Comparison of ENCODE assay signal across 8 cellular contexts in genomic region chr1:114510235-114511047, GRCh38. TPM values are rescaled to one million over a fixed set of nuclear protein-coding genes. Genes with fewer than 3 reads are reported as not detected.
DNase-seq lines count a peak whose midpoint lies in the region; ATAC-seq and TF ChIP-seq lines count a peak whose summit lies in the region.

No MANE protein-coding gene starts in this region.

- ATAC-seq in GM19468 (IDR thresholded peaks at IDR 0.05; ENCODE audit: extremely low read depth, unreplicated experiment) (peak; percentile 52), HG03565 (IDR thresholded peaks at IDR 0.05; ENCODE audit: unreplicated experiment) (peak; percentile 36), gastrocnemius medialis (peak; percentile 55 to 57)

- peaks cover 6% of the 10 kb centered on the region for H3K36me3 Mint-ChIP-seq in Caco-2 (ENCODE audit: insufficient read depth, unreplicated experiment)

- H3K27ac Mint-ChIP-seq in Caco-2 (ENCODE audit: unreplicated experiment), result peak overlapping the region; percentile 95

- peaks cover 52% of the 10 kb centered on the region for H3K79me2 ChIP-seq in SU-DHL-6 (ENCODE audit: insufficient read depth, low read length)

- peak overlapping the region; percentile 94 for H3K27ac ChIP-seq in SU-DHL-6 (ENCODE audit: low read depth, low read length)
- H3K27ac ChIP-seq in gastrocnemius medialis, result peak overlapping the region; percentile 88 to 99 (median 96)

- POLR2A ChIA-PET in Caco-2 (lab: Charles Lee), result interaction anchor here (0.6 kb wide), 1 partner anchor 40 kb away, joined by 5 read pairs; no protein-coding TSS in a partner anchor

- CTCF ChIA-PET in Caco-2 (lab: Charles Lee), result no interaction called here

- no peak for TF ChIP-seq CTCF in Caco-2 (IDR thresholded peaks at IDR 0.05; ENCODE audit: insufficient read depth in 1 of 2, low read depth in 1 of 2, low read length in 1 of 2, severe bottlenecking in 1 of 2, unreplicated experiment in 1 of 2)
- no peak for TF ChIP-seq CTCF in SU-DHL-6 (IDR thresholded peaks at IDR 0.05; ENCODE audit: insufficient read depth, low read length, poor library complexity, severe bottlenecking)
- TF ChIP-seq CTCF in gastrocnemius medialis (IDR thresholded peaks at IDR 0.05 in 4 of 5, conservative IDR thresholded peaks at IDR 0.05 in 1 of 5), result peak in 1 of 5 experiments; percentile 11

- H3K9me3 Mint-ChIP-seq in Caco-2 (ENCODE audit: unreplicated experiment), result no peaks in the 10 kb centered on the region

- peaks cover 28% of the 10 kb centered on the region for H3K4me1 Mint-ChIP-seq in Caco-2 (ENCODE audit: low read depth, unreplicated experiment)

- peaks cover 9% of the 10 kb centered on the region for H3F3A ChIP-seq in SU-DHL-6 (ENCODE audit: insufficient read depth)

- H4K20me1 ChIP-seq in SU-DHL-6 (ENCODE audit: low read depth, low read length), result peaks cover 18% of the 10 kb centered on the region; the same call in 1 of the 2 replicates

- in situ Hi-C loops in gastrocnemius medialis (cut with MboI; ENCODE audit: low sequenced_read_pairs in 4 of 4), result no loop called here

- peak overlapping the region; percentile 94 for H3K4me2 ChIP-seq in SU-DHL-6 (ENCODE audit: low read depth, low read length, poor library complexity, severe bottlenecking)

- H2AFZ ChIP-seq in SU-DHL-6 (ENCODE audit: low read depth, low read length, severe bottlenecking), result peak overlapping the region; percentile 5

- no peaks in the 10 kb centered on the region for H3K9me2 ChIP-seq in SU-DHL-6 (replicated peaks; ENCODE audit: insufficient read depth, low read length)

- H3K4me3 Mint-ChIP-seq in Caco-2 (ENCODE audit: unreplicated experiment), result peak overlapping the region; percentile 81

- peaks cover 11% of the 10 kb centered on the region; the same call in 1 of the 2 replicates for H3K4me1 ChIP-seq in Caco-2
- peaks cover 41 to 42% of the 10 kb centered on the region in 2 donors for H3K4me1 ChIP-seq in gastrocnemius medialis

- no peaks in the 10 kb centered on the region for H3K9me3 ChIP-seq in Caco-2
- no peaks in the 10 kb centered on the region for H3K9me3 ChIP-seq in SU-DHL-6 (ENCODE audit: insufficient read depth, low read length)
- no peaks in the 10 kb centered on the region for H3K9me3 ChIP-seq in gastrocnemius medialis

- H3K9ac ChIP-seq in SU-DHL-6 (ENCODE audit: low read length), result peak overlapping the region; percentile 77

- no peaks in the 10 kb centered on the region for H3K36me3 ChIP-seq in Caco-2 (ENCODE audit: control insufficient read depth, insufficient read depth, low read length)
- peaks cover 13% of the 10 kb centered on the region; the same call in 1 of the 2 replicates for H3K36me3 ChIP-seq in SU-DHL-6 (ENCODE audit: low read length)
- no peaks in the 10 kb centered on the region for H3K36me3 ChIP-seq in gastrocnemius medialis

- DNase-seq in Caco-2 (peak; percentile 35 to 42), anterior cingulate cortex (lab: John Stamatoyannopoulos, UW) (peak in 44 of 58 donors; percentile 6 to 67 (median 50)), gastrocnemius medialis (peak; percentile 4 to 27), NCI-H446 (lab: John Stamatoyannopoulos, UW) (no peak)

- H3K27me3 ChIP-seq in Caco-2 (replicated peaks; ENCODE audit: control insufficient read depth, insufficient read depth, low read length) (no peaks in the 10 kb centered on the region), SU-DHL-6 (ENCODE audit: low read length) (no peaks in the 10 kb centered on the region), gastrocnemius medialis (no peaks in the 10 kb centered on the region)

- intact Hi-C loops in Caco-2 (cut with micrococcal nuclease; ENCODE audit: unreplicated experiment) (loop anchor here (2.0 kb wide), 2 partner anchors 48 to 70 kb away; partner anchors contain the start of gene BCAS2), gastrocnemius medialis (cut with DNase I; ENCODE audit: low total_unique reads) (loop anchor here (1.0 to 2.0 kb wide), 4 partner anchors 71 to 247 kb away; partner anchors contain the start of genes BCAS2 and CSDE1)

- TF ChIP-seq POLR2A in gastrocnemius medialis (IDR thresholded peaks at IDR 0.05), result no peak

- H3K27me3 Mint-ChIP-seq in Caco-2 (ENCODE audit: insufficient read depth, unreplicated experiment), result no peaks in the 10 kb centered on the region

- peak overlapping the region; percentile 51 for H3K4me3 ChIP-seq in Caco-2 (ENCODE audit: low read depth, low read length)
- peak overlapping the region; percentile 69 for H3K4me3 ChIP-seq in SU-DHL-6 (ENCODE audit: insufficient read depth, low read length, poor library complexity, severe bottlenecking)
- peak overlapping the region; percentile 91 for H3K4me3 ChIP-seq in iPS-11a (ENCODE audit: low read depth, low read length)
- H3K4me3 ChIP-seq in gastrocnemius medialis, result peak overlapping the region; percentile 67 to 100 (median 80)

- BruUV-seq in Caco-2 (replicated peaks; lab: Mats Ljungman, UMichigan), result no TSS peak

RNA-seq across cellular contexts. Expression of gene TRIM33, which starts 0.6 kb away (rescaled TPM):
- total RNA-seq in Caco-2 (2022), result 28.7 and 30.4 TPM in 2 replicates
- 10 to 100 TPM; 17.1 to 33.0 (median 25.3) TPM for total RNA-seq in gastrocnemius medialis

Comparison
In these comparisons a context has a peak if more than half of its experiments do, and no peak if none do; other contexts are left out.
1. DNase-seq: peak in Caco-2 (2 of 2), anterior cingulate cortex (44 of 58) and gastrocnemius medialis (2 of 2); none in NCI-H446 (0 of 2).
2. Peak in every context shown above with its lines, with median percentiles within 50 percentile points of each other: H3K4me3 ChIP-seq and ATAC-seq.